8 cellular contexts compared by ENCODE assay signal in genomic region chr7:2609001-2609411, GRCh38. TPM values are rescaled to one million over a fixed set of nuclear protein-coding genes. Genes with fewer than 3 reads are reported as not detected.
A peak's percentile ranks its signal among the peaks of the same experiment; 100 is the strongest.
DNase-seq lines count a peak whose midpoint lies in the region; ATAC-seq and TF ChIP-seq lines count a peak whose summit lies in the region.

No MANE protein-coding gene starts in this region.

- no peak overlapping the region for H3K4me3 ChIP-seq in naive thymus-derived CD4-positive, alpha-beta T cell (ENCODE audit: low read length)

- intact Hi-C loops in naive thymus-derived CD4-positive, alpha-beta T cell (cut with micrococcal nuclease) = no loop called here

- DNase-seq in activated naive CD4-positive, alpha-beta T cell treated with anti-CD3 and anti-CD28 coated beads, Interleukin-2, amount 10 ng/mL, durations not matched to agents 7 days and 5 days = peak; percentile 57
- DNase-seq in activated naive CD4-positive, alpha-beta T cell (lab: John Stamatoyannopoulos, UW) = no peak
- DNase-seq in KBM-7 (peak; percentile 91), NCI-H345 (lab: John Stamatoyannopoulos, UW) (no peak)
- DNase-seq in naive thymus-derived CD4-positive, alpha-beta T cell = peak in 5 of 9 donors; percentile 11 to 38 (median 19)

- peaks cover 13% of the 10 kb centered on the region for H3K4me1 Mint-ChIP-seq in activated naive CD4-positive, alpha-beta T cell treated with anti-CD3 and anti-CD28 coated beads, Interleukin-2, amount 10 ng/mL, durations not matched to agents 7 days and 5 days
- peaks cover 60% of the 10 kb centered on the region for H3K4me1 Mint-ChIP-seq in brain
- peaks cover 5 to 12% (median 9%) of the 10 kb centered on the region in 7 donors for H3K4me1 Mint-ChIP-seq in naive thymus-derived CD4-positive, alpha-beta T cell

- no peaks in the 10 kb centered on the region for H3K9me3 Mint-ChIP-seq in activated naive CD4-positive, alpha-beta T cell treated with anti-CD3 and anti-CD28 coated beads, Interleukin-2, amount 10 ng/mL, durations not matched to agents 7 days and 5 days
- H3K9me3 Mint-ChIP-seq in brain = no peaks in the 10 kb centered on the region
- H3K9me3 Mint-ChIP-seq in naive thymus-derived CD4-positive, alpha-beta T cell = peaks cover 0 to 2% (median 0%) of the 10 kb centered on the region in 11 donors

- ATAC-seq in naive thymus-derived CD4-positive, alpha-beta T cell = peak; percentile 82
- ATAC-seq in GM18498 (IDR thresholded peaks at IDR 0.05; ENCODE audit: unreplicated experiment) (no peak), GM18870 (IDR thresholded peaks at IDR 0.05; ENCODE audit: unreplicated experiment) (no peak)

- peaks cover 19% of the 10 kb centered on the region for H3K27me3 Mint-ChIP-seq in activated naive CD4-positive, alpha-beta T cell treated with anti-CD3 and anti-CD28 coated beads, Interleukin-2, amount 10 ng/mL, durations not matched to agents 7 days and 5 days
- H3K27me3 Mint-ChIP-seq in brain = no peaks in the 10 kb centered on the region
- H3K27me3 Mint-ChIP-seq in naive thymus-derived CD4-positive, alpha-beta T cell = no peaks in the 10 kb centered on the region

- CTCF ChIA-PET in activated naive CD4-positive, alpha-beta T cell treated with anti-CD3 and anti-CD28 coated beads, Interleukin-2, amount 10 ng/mL, durations not matched to agents 7 days and 5 days (lab: Charles Lee) = interaction anchor here (0.6 to 2.0 kb wide), 13 partner anchors 8 to 158 kb away, joined by 3 to 13 read pairs (median 3); no protein-coding TSS in a partner anchor
- CTCF ChIA-PET in naive thymus-derived CD4-positive, alpha-beta T cell (lab: Charles Lee) = interaction anchor here (0.5 to 1.6 kb wide), 3 partner anchors 27 to 226 kb away, joined by 3 to 6 read pairs (median 4); no protein-coding TSS in a partner anchor

- H3K4me1 ChIP-seq in naive thymus-derived CD4-positive, alpha-beta T cell (ENCODE audit: control insufficient read depth in 2 of 2, insufficient read depth in 2 of 2, low read length in 2 of 2) = no peaks in the 10 kb centered on the region

- no peaks in the 10 kb centered on the region for H3K9me3 ChIP-seq in naive thymus-derived CD4-positive, alpha-beta T cell (ENCODE audit: control insufficient read depth in 2 of 3, low read length in 3 of 3)

- in situ Hi-C loops in KBM-7 (cut with MboI; ENCODE audit: low pct_unique_long_range_greater_than_20kb, low sequenced_read_pairs) = no loop called here

- peak; percentile 31 to 69 for TF ChIP-seq CTCF in brain (conservative IDR thresholded peaks at IDR 0.05)

- no peak overlapping the region for H3K27ac Mint-ChIP-seq in activated naive CD4-positive, alpha-beta T cell treated with anti-CD3 and anti-CD28 coated beads, Interleukin-2, amount 10 ng/mL, durations not matched to agents 7 days and 5 days
- H3K27ac Mint-ChIP-seq in brain = peak overlapping the region; percentile 46 to 86 (median 68)
- H3K27ac Mint-ChIP-seq in naive thymus-derived CD4-positive, alpha-beta T cell = peak overlapping the region in 4 of 9 donors; percentile 3 to 66 (median 44)

- H3K4me3 Mint-ChIP-seq in activated naive CD4-positive, alpha-beta T cell treated with anti-CD3 and anti-CD28 coated beads, Interleukin-2, amount 10 ng/mL, durations not matched to agents 7 days and 5 days = no peak overlapping the region
- H3K4me3 Mint-ChIP-seq in brain = peak overlapping the region in 1 of 5 experiments; percentile 44
- H3K4me3 Mint-ChIP-seq in naive thymus-derived CD4-positive, alpha-beta T cell = peak overlapping the region in 9 of 10 donors; percentile 25 to 77 (median 59)

- POLR2A ChIA-PET in naive thymus-derived CD4-positive, alpha-beta T cell (lab: Charles Lee) = interaction anchor here (0.6 to 1.0 kb wide), 3 partner anchors 88 to 701 kb away, joined by 3 read pairs; no protein-coding TSS in a partner anchor

- no peak overlapping the region for H3K27ac ChIP-seq in naive thymus-derived CD4-positive, alpha-beta T cell (ENCODE audit: low read depth, low read length)

- H3K36me3 ChIP-seq in naive thymus-derived CD4-positive, alpha-beta T cell (ENCODE audit: control insufficient read depth in 2 of 3, insufficient read depth in 3 of 3, low read length in 3 of 3) = no peaks in the 10 kb centered on the region

- H3K36me3 Mint-ChIP-seq in activated naive CD4-positive, alpha-beta T cell treated with anti-CD3 and anti-CD28 coated beads, Interleukin-2, amount 10 ng/mL, durations not matched to agents 7 days and 5 days = no peaks in the 10 kb centered on the region
- H3K36me3 Mint-ChIP-seq in brain = no peaks in the 10 kb centered on the region
- no peaks in the 10 kb centered on the region for H3K36me3 Mint-ChIP-seq in naive thymus-derived CD4-positive, alpha-beta T cell

- no peaks in the 10 kb centered on the region for H3K27me3 ChIP-seq in naive thymus-derived CD4-positive, alpha-beta T cell (ENCODE audit: control insufficient read depth in 2 of 2, insufficient read depth in 2 of 2, low read length in 2 of 2)

RNA-seq across cellular contexts. Expression of gene TTYH3, which starts 22.8 kb away (rescaled TPM):
- polyA plus RNA-seq in brain (ENCODE audit: insufficient read depth, low read depth, low replicate concordance) = 48.7 TPM
- total RNA-seq in naive thymus-derived CD4-positive, alpha-beta T cell = 100 to 1,000 TPM in 1 of 5 experiments, 10 to 100 TPM in 4; 15.9 to 115 (median 23.5) TPM
- polyA plus RNA-seq in naive thymus-derived CD4-positive, alpha-beta T cell = 1 to 10 TPM in 1 of 2 donors, under 1 TPM in 1; 0.53 to 1.6 TPM

RNA-seq across cellular contexts. Expression of gene IQCE, which starts 50.2 kb away (rescaled TPM):
- 18.0 TPM for polyA plus RNA-seq in brain (ENCODE audit: insufficient read depth, low read depth, low replicate concordance)
- 10 to 100 TPM in 1 of 5 experiments, 1 to 10 TPM in 4; 4.8 to 10.4 (median 7.5) TPM for total RNA-seq in naive thymus-derived CD4-positive, alpha-beta T cell
- polyA plus RNA-seq in naive thymus-derived CD4-positive, alpha-beta T cell = 1 to 10 TPM; 1.6 to 1.9 TPM

RNA-seq across cellular contexts. Expression of gene BRAT1, which starts 53.7 kb away (rescaled TPM):
- polyA plus RNA-seq in brain (ENCODE audit: insufficient read depth, low read depth, low replicate concordance) = 49.3 TPM
- total RNA-seq in naive thymus-derived CD4-positive, alpha-beta T cell = 10 to 100 TPM; 24.6 to 45.5 (median 37.0) TPM
- 10 to 100 TPM; 23.4 to 58.9 TPM for polyA plus RNA-seq in naive thymus-derived CD4-positive, alpha-beta T cell

Comparison
In these comparisons a context has a peak if more than half of its experiments do, and no peak if none do; other contexts are left out.
1. DNase-seq: peak in activated naive CD4-positive, alpha-beta T cell treated with anti-CD3 and anti-CD28 coated beads, Interleukin-2, amount 10 ng/mL, durations not matched to agents 7 days and 5 days (single experiment), KBM-7 (single experiment) and naive thymus-derived CD4-positive, alpha-beta T cell (5 of 9); none in activated naive CD4-positive, alpha-beta T cell (0 of 4) and NCI-H345 (single experiment).
2. RNA of gene TTYH3, which starts 22.8 kb away (polyA plus RNA-seq): 48.7 TPM in brain (single experiment); 0.53 to 1.6 TPM in naive thymus-derived CD4-positive, alpha-beta T cell; every median in the first group is over 10 times any median in the second.